ENCODE assay signal across 1 cellular context in genomic region chr6:142885182-142885867, GRCh38.
A peak's percentile ranks its signal among the peaks of the same experiment; 100 is the strongest.
TF ChIP-seq lines count a peak whose summit lies in the region.

No MANE protein-coding gene starts in this region.

TF ChIP-seq in GM12878, 131 proteins besides CTCF, POLR2A, EP300 and RAD21 (continued from another document and continues in another):
- TF ChIP-seq SIX5 (IDR thresholded peaks at IDR 0.05; ENCODE audit: low read depth, low read length, severe bottlenecking) (no peak), TBL1XR1 (IDR thresholded peaks at IDR 0.05; ENCODE audit: low read depth, low read length) (peak; percentile 96), E4F1 (IDR thresholded peaks at IDR 0.05; ENCODE audit: borderline replicate concordance, partially characterized antibody) (no peak), SMARCA5 (IDR thresholded peaks at IDR 0.05) (no peak; the same call in 1 of the 2 replicates), MXI1 (IDR thresholded peaks at IDR 0.05; ENCODE audit: low read depth, low read length) (peak; percentile 70; the same call in 1 of the 2 replicates), KAT2A (conservative IDR thresholded peaks at IDR 0.05; ENCODE audit: control insufficient read depth, low read depth, low read length) (no peak), ZZZ3 (IDR thresholded peaks at IDR 0.05; ENCODE audit: control insufficient read depth, insufficient read length, low read depth) (no peak), CEBPZ (IDR thresholded peaks at IDR 0.05; ENCODE audit: low read depth, low read length) (no peak), FOS (IDR thresholded peaks at IDR 0.05; ENCODE audit: borderline replicate concordance, extremely low read depth, insufficient read length) (no peak), NFYA (IDR thresholded peaks at IDR 0.05; ENCODE audit: borderline replicate concordance, low read depth, low read length) (no peak), MYC (IDR thresholded peaks at IDR 0.05; ENCODE audit: insufficient read depth, insufficient read length, insufficient replicate concordance, low read length, severe bottlenecking) (no peak), NFIC (IDR thresholded peaks at IDR 0.05; ENCODE audit: low read depth, low read length) (peak; percentile 92), CHD1 (IDR thresholded peaks at IDR 0.05; ENCODE audit: low read depth, low read length) (peak; percentile 71; the same call in 1 of the 2 replicates), BMI1 (IDR thresholded peaks at IDR 0.05; ENCODE audit: borderline replicate concordance) (no peak), ZNF592 (IDR thresholded peaks at IDR 0.05) (peak; percentile 81; the same call in 1 of the 2 replicates), E2F4 (IDR thresholded peaks at IDR 0.05; ENCODE audit: low read depth, low read length) (no peak), YBX1 (IDR thresholded peaks at IDR 0.05) (no peak), CBFB (IDR thresholded peaks at IDR 0.05; ENCODE audit: low read depth) (peak; percentile 85), CREM (IDR thresholded peaks at IDR 0.05; ENCODE audit: low read depth) (peak; percentile 97), POLR2AphosphoS5 (IDR thresholded peaks at IDR 0.05; ENCODE audit: low read length) (peak; percentile 92), CHD4 (IDR thresholded peaks at IDR 0.05) (no peak), BRCA1 (IDR thresholded peaks at IDR 0.05; ENCODE audit: low read depth, low read length) (no peak), BHLHE40 (IDR thresholded peaks at IDR 0.05; ENCODE audit: borderline replicate concordance in 1 of 2, low read depth in 2 of 2, low read length in 1 of 2) (peak; percentile 81 to 86; a peak in 3 of 4 replicates), MYB (IDR thresholded peaks at IDR 0.05; ENCODE audit: borderline replicate concordance, low read depth, low read length) (no peak), NBN (IDR thresholded peaks at IDR 0.05) (peak; percentile 90), ZBTB33 (IDR thresholded peaks at IDR 0.05) (no peak), HDAC2 (IDR thresholded peaks at IDR 0.05) (no peak), RELB (IDR thresholded peaks at IDR 0.05; ENCODE audit: low read depth) (peak; percentile 95), PKNOX1 (IDR thresholded peaks at IDR 0.05) (peak; percentile 96), JUNB (IDR thresholded peaks at IDR 0.05) (peak; percentile 84), REST (IDR thresholded peaks at IDR 0.05; ENCODE audit: low read depth, low read length) (no peak), NR2C2 (IDR thresholded peaks at IDR 0.05; ENCODE audit: borderline replicate concordance, control insufficient read depth, insufficient read length, low read depth) (no peak), CEBPB (IDR thresholded peaks at IDR 0.05; ENCODE audit: borderline replicate concordance in 1 of 2, low read depth in 2 of 2, low read length in 2 of 2) (peak in 1 of 2 experiments; percentile 86; a peak in 1 of 4 replicates), RFX5 (IDR thresholded peaks at IDR 0.05; ENCODE audit: low read depth, low read length) (no peak), STAT1 (conservative IDR thresholded peaks at IDR 0.05) (no peak), ZNF217 (IDR thresholded peaks at IDR 0.05) (no peak), MEF2B (IDR thresholded peaks at IDR 0.05; ENCODE audit: partially characterized antibody, poor library complexity, severe bottlenecking) (peak; percentile 99), SMAD5 (IDR thresholded peaks at IDR 0.05; ENCODE audit: low read depth) (no peak), RELA (IDR thresholded peaks at IDR 0.05; ENCODE audit: borderline replicate concordance, partially characterized antibody) (peak; percentile 84), SUPT20H (IDR thresholded peaks at IDR 0.05; ENCODE audit: borderline replicate concordance, control insufficient read depth, low read depth, low read length) (no peak), HDAC6 (IDR thresholded peaks at IDR 0.05; ENCODE audit: unreplicated experiment) (no peak), EGR1 (IDR thresholded peaks at IDR 0.05; ENCODE audit: borderline replicate concordance in 1 of 2, low read depth in 2 of 2, low read length in 2 of 2) (no peak)
